In the genomic region with DNA sequence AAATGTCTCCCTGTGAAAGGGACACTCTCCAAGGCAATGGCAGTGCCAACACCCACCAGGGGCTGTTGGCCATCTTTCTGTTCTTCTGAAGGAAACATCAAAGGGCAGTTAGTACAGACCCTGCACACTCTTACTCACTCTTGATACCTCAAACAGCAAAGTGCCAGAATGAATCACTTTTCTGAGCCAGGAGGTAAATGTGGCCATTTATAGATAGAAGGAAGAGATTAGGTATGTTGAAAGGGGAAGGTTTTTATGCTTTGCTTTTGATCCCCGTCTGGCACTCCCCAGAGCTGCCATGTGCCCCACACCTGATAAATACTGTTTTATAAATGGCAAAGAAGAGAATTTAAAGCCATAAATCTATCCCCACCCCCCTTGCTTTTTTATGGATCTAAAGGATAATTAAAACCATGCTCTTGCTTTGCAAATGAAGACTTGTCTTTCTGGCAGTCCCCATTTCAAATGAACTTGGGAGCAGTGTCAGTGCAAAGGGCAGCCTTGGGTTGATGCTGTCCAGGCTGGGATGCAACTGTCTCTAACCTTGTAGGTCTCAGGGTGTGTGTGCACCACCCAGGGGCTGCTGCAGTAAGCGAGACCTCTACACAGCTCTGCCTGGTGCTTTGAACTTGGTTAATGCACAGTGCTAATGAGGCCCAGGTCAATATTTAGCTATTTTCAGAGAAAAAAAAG, we compare ENCODE assay signal across 12 cellular contexts.
A peak's percentile ranks its signal among the peaks of the same experiment; 100 is the strongest.
DNase-seq lines count a peak whose midpoint lies in the region; ATAC-seq, FAIRE-seq and TF ChIP-seq lines count a peak whose summit lies in the region.
"Had no signal": no experiment of that assay in that cellular context is flagged by ENCODE, and none has a peak within 500 bp of the region (broad histone marks: within the 10 kb centered on the region; RNA-seq: fewer than 3 reads in every experiment).

No MANE protein-coding gene starts in this region.

- CTCF ChIA-PET in naive thymus-derived CD4-positive, alpha-beta T cell (lab: Charles Lee), result interaction anchor here (1.2 kb wide), 2 partner anchors 31 to 56 kb away, joined by 3 read pairs; no protein-coding TSS in a partner anchor
- CTCF ChIA-PET in HepG2 (lab: Yijun Ruan, JAX; ENCODE audit: low intra/inter-chr PET ratio, low total read pairs), result no interaction called here

- no TSS peak for BruUV-seq in HepG2 (replicated peaks; lab: Mats Ljungman, UMichigan)

- in situ Hi-C loops in HepG2 (cut with HindIII; ENCODE audit: extremely low pct_ligation_motif_present, low pct_unique_long_range_greater_than_20kb), result no loop called here

- H3K9ac ChIP-seq in OCI-LY3 (ENCODE audit: low read length) (no peak overlapping the region), HepG2 (ENCODE audit: insufficient read depth, low read depth, low read length) (no peak overlapping the region)

- H3K4me1 Mint-ChIP-seq in CD4-positive, CD25-positive, alpha-beta regulatory T cell, result peaks cover 11 to 25% (median 18%) of the 10 kb centered on the region in 4 donors
- peaks cover 44% of the 10 kb centered on the region for H3K4me1 Mint-ChIP-seq in activated T-cell treated with anti-CD3 and anti-CD28 coated beads, Interleukin-2, amount 50 U/mL, for 72 hours (ENCODE audit: low read depth)
- H3K4me1 Mint-ChIP-seq in naive thymus-derived CD4-positive, alpha-beta T cell, result peaks cover 4 to 62% (median 46%) of the 10 kb centered on the region in 7 donors
- H3K4me1 Mint-ChIP-seq: nephron progenitor cell had no signal

- H3K27ac ChIP-seq in CD4-positive, CD25-positive, alpha-beta regulatory T cell (ENCODE audit: insufficient read depth, low read length, poor library complexity, severe bottlenecking), result no peak overlapping the region
- H3K27ac ChIP-seq in OCI-LY3 (ENCODE audit: low read length) (no peak overlapping the region), HepG2 (ENCODE audit: extremely low read length, insufficient read depth, low read length) (no peak overlapping the region), ascending aorta (no peak overlapping the region)
- H3K27ac ChIP-seq in naive thymus-derived CD4-positive, alpha-beta T cell (ENCODE audit: low read depth, low read length), result no peak overlapping the region

- no peaks in the 10 kb centered on the region for H3K36me3 ChIP-seq in CD4-positive, CD25-positive, alpha-beta regulatory T cell (ENCODE audit: control insufficient read depth, insufficient read depth, low read length)
- H3K36me3 ChIP-seq in OCI-LY3 (replicated peaks; ENCODE audit: low read depth, low read length), result no peaks in the 10 kb centered on the region
- no peaks in the 10 kb centered on the region for H3K36me3 ChIP-seq in naive thymus-derived CD4-positive, alpha-beta T cell (ENCODE audit: control insufficient read depth in 2 of 3, insufficient read depth in 3 of 3, low read length in 3 of 3)
- H3K36me3 ChIP-seq in HepG2 (replicated peaks in 1 of 2; ENCODE audit: control insufficient read depth in 1 of 2, insufficient read depth in 2 of 2, low read length in 2 of 2), result no peaks in the 10 kb centered on the region
- no peaks in the 10 kb centered on the region for H3K36me3 ChIP-seq in ascending aorta

- H3K4me1 ChIP-seq in CD4-positive, CD25-positive, alpha-beta regulatory T cell (ENCODE audit: control insufficient read depth, insufficient read depth, low read length, poor library complexity, severe bottlenecking), result peaks cover 7% of the 10 kb centered on the region
- H3K4me1 ChIP-seq in OCI-LY3 (ENCODE audit: low read length), result peaks cover 7% of the 10 kb centered on the region; the same call in 1 of the 2 replicates
- peaks cover 0 to 18% of the 10 kb centered on the region in 2 donors for H3K4me1 ChIP-seq in naive thymus-derived CD4-positive, alpha-beta T cell (ENCODE audit: control insufficient read depth in 2 of 2, insufficient read depth in 2 of 2, low read length in 2 of 2)
- no peaks in the 10 kb centered on the region for H3K4me1 ChIP-seq in HepG2 (ENCODE audit: insufficient read depth, low read length)
- H3K4me1 ChIP-seq in ascending aorta, result no peaks in the 10 kb centered on the region

- intact Hi-C loops in naive thymus-derived CD4-positive, alpha-beta T cell (cut with micrococcal nuclease), result loop anchor here in 1 of 2 donors (5.0 kb wide), 1 partner anchor 37 kb away; no protein-coding TSS in a partner anchor
- intact Hi-C loops in HepG2 (cut with micrococcal nuclease; ENCODE audit: unreplicated experiment), result no loop called here
- intact Hi-C loops in ascending aorta (cut with DNase I), result no loop called here

- no peaks in the 10 kb centered on the region for H3K27me3 Mint-ChIP-seq in CD4-positive, CD25-positive, alpha-beta regulatory T cell
- no peaks in the 10 kb centered on the region for H3K27me3 Mint-ChIP-seq in activated T-cell treated with anti-CD3 and anti-CD28 coated beads, Interleukin-2, amount 50 U/mL, for 72 hours (ENCODE audit: low read depth)
- H3K27me3 Mint-ChIP-seq in naive thymus-derived CD4-positive, alpha-beta T cell, result no peaks in the 10 kb centered on the region

- H3K9me3 Mint-ChIP-seq in CD4-positive, CD25-positive, alpha-beta regulatory T cell, result peaks cover 1 to 15% (median 3%) of the 10 kb centered on the region in 7 donors
- H3K9me3 Mint-ChIP-seq in activated T-cell treated with anti-CD3 and anti-CD28 coated beads, Interleukin-2, amount 50 U/mL, for 72 hours, result peaks cover 14 to 17% of the 10 kb centered on the region in 2 donors
- H3K9me3 Mint-ChIP-seq in naive thymus-derived CD4-positive, alpha-beta T cell, result peaks cover 2 to 23% (median 6%) of the 10 kb centered on the region in 11 donors

- H3K79me2 ChIP-seq in OCI-LY3 (ENCODE audit: low read length), result no peaks in the 10 kb centered on the region
- H3K79me2 ChIP-seq in HepG2 (ENCODE audit: insufficient read depth, low read length), result no peaks in the 10 kb centered on the region

- H3K4me2 ChIP-seq in OCI-LY3 (ENCODE audit: low read length), result no peak overlapping the region
- no peak overlapping the region for H3K4me2 ChIP-seq in HepG2 (ENCODE audit: low read depth, low read length)

- no peak for TF ChIP-seq RAD21 in HepG2 (CRISPR knock-in tag; IDR thresholded peaks at IDR 0.05)

- H4K20me1 ChIP-seq in OCI-LY3 (ENCODE audit: insufficient read depth, low read length) (no peaks in the 10 kb centered on the region), HepG2 (ENCODE audit: insufficient read depth, low read length) (no peaks in the 10 kb centered on the region)

- H3K27ac Mint-ChIP-seq in CD4-positive, CD25-positive, alpha-beta regulatory T cell, result peak overlapping the region; percentile 45 to 81 (median 61)
- peak overlapping the region; percentile 53 for H3K27ac Mint-ChIP-seq in activated T-cell treated with anti-CD3 and anti-CD28 coated beads, Interleukin-2, amount 50 U/mL, for 72 hours
- H3K27ac Mint-ChIP-seq in naive thymus-derived CD4-positive, alpha-beta T cell, result peak overlapping the region in 7 of 9 donors; percentile 10 to 79 (median 23)
- H3K27ac Mint-ChIP-seq: nephron progenitor cell had no signal

- H2AFZ ChIP-seq in OCI-LY3 (ENCODE audit: low read depth, low read length) (0 out of 2 replicates have a peak overlapping the region, but pooled peaks have one; percentile 4), HepG2 (ENCODE audit: low read length) (no peak overlapping the region)

- TF ChIP-seq POLR2A in HepG2 (IDR thresholded peaks at IDR 0.05; ENCODE audit: insufficient read depth in 1 of 2, low read depth in 2 of 2, low read length in 2 of 2), result no peak

- TF ChIP-seq EP300 in HepG2 (IDR thresholded peaks at IDR 0.05; ENCODE audit: low read depth in 2 of 2, low read length in 2 of 2), result no peak
- TF ChIP-seq EP300 in HepG2 (CRISPR knock-in tag; IDR thresholded peaks at IDR 0.05; ENCODE audit: borderline replicate concordance), result no peak

- peaks cover 3 to 6% of the 10 kb centered on the region in 2 experiments for H3K9me3 ChIP-seq in CD4-positive, CD25-positive, alpha-beta regulatory T cell (ENCODE audit: control insufficient read depth in 2 of 2, low read length in 2 of 2)
- H3K9me3 ChIP-seq in OCI-LY3 (ENCODE audit: insufficient read depth, low read length), result peaks cover 13% of the 10 kb centered on the region; the same call in 1 of the 2 replicates
- peaks cover 0 to 4% (median 0%) of the 10 kb centered on the region in 3 experiments for H3K9me3 ChIP-seq in naive thymus-derived CD4-positive, alpha-beta T cell (ENCODE audit: control insufficient read depth in 2 of 3, low read length in 3 of 3)
- H3K9me3 ChIP-seq in HepG2 (ENCODE audit: low read length), result peaks cover 13% of the 10 kb centered on the region; the same call in 1 of the 2 replicates
- H3K9me3 ChIP-seq in ascending aorta, result peaks cover 0 to 9% of the 10 kb centered on the region in 2 donors

- peak in 2 of 3 donors; percentile 11 to 61 for DNase-seq in CD4-positive, CD25-positive, alpha-beta regulatory T cell
- DNase-seq in activated T-cell treated with anti-CD3 and anti-CD28 coated beads, Interleukin-2, amount 50 U/mL, for 72 hours, result peak; percentile 54 to 62
- peak in 7 of 9 donors; percentile 2 to 32 (median 25) for DNase-seq in naive thymus-derived CD4-positive, alpha-beta T cell
- no peak for DNase-seq in GM19240 (ENCODE audit: insufficient read length, low spot score)
- no peak for DNase-seq in HepG2 (ENCODE audit: low spot score)
- no peak for DNase-seq in ascending aorta (ENCODE audit: low spot score in 2 of 2)
- DNase-seq: KG1, NCI-H2029, nephron progenitor cell had no signal

- no peaks in the 10 kb centered on the region for H3K27me3 ChIP-seq in CD4-positive, CD25-positive, alpha-beta regulatory T cell (ENCODE audit: control insufficient read depth, insufficient read depth, low read length)
- H3K27me3 ChIP-seq in OCI-LY3 (ENCODE audit: low read depth, low read length) (no peaks in the 10 kb centered on the region), HepG2 (ENCODE audit: control insufficient read depth in 1 of 2, insufficient read depth in 2 of 2, low read length in 2 of 2) (no peaks in the 10 kb centered on the region), ascending aorta (no peaks in the 10 kb centered on the region)
- H3K27me3 ChIP-seq in naive thymus-derived CD4-positive, alpha-beta T cell (ENCODE audit: control insufficient read depth in 2 of 2, insufficient read depth in 2 of 2, low read length in 2 of 2), result no peaks in the 10 kb centered on the region

- POLR2A ChIA-PET in naive thymus-derived CD4-positive, alpha-beta T cell (lab: Charles Lee), result interaction anchor here (0.5 to 1.0 kb wide), 2 partner anchors 95 to 185 kb away, joined by 3 to 4 read pairs; no protein-coding TSS in a partner anchor
- POLR2A ChIA-PET in HepG2 (lab: Yijun Ruan, JAX), result no interaction called here

- H3K4me3 ChIP-seq in CD4-positive, CD25-positive, alpha-beta regulatory T cell (ENCODE audit: low read depth, low read length), result no peak overlapping the region
- H3K4me3 ChIP-seq in OCI-LY3 (ENCODE audit: low read length), result no peak overlapping the region
- H3K4me3 ChIP-seq in naive thymus-derived CD4-positive, alpha-beta T cell (ENCODE audit: low read length), result no peak overlapping the region
- no peak overlapping the region for H3K4me3 ChIP-seq in HepG2 (replicated peaks in 1 of 3; ENCODE audit: insufficient read depth in 1 of 3, low read depth in 2 of 3, low read length in 3 of 3)
- H3K4me3 ChIP-seq in ascending aorta, result no peak overlapping the region

- peak; percentile 91 for ATAC-seq in CD4-positive, CD25-positive, alpha-beta regulatory T cell (ENCODE audit: low read depth in 2 of 2)
- ATAC-seq in activated T-cell treated with anti-CD3 and anti-CD28 coated beads, Interleukin-2, amount 50 U/mL, for 72 hours (replicated peaks in 1 of 2), result peak; percentile 99
- ATAC-seq in naive thymus-derived CD4-positive, alpha-beta T cell, result peak; percentile 80
- no peak for ATAC-seq in HepG2
- ATAC-seq in HG02981 (IDR thresholded peaks at IDR 0.05; ENCODE audit: unreplicated experiment), result no peak

- TF ChIP-seq CTCF in OCI-LY3 (IDR thresholded peaks at IDR 0.05; ENCODE audit: low read depth, low read length) (no peak), HepG2 (CRISPR knock-in tag; IDR thresholded peaks at IDR 0.05) (no peak), ascending aorta (IDR thresholded peaks at IDR 0.05) (no peak)

- WGBS in HepG2 (ENCODE audit: low lambda C conversion rate), result 0% methylated on average over 2 of the region's 2 CpGs

- no peak overlapping the region for H3K4me3 Mint-ChIP-seq in CD4-positive, CD25-positive, alpha-beta regulatory T cell
- H3K4me3 Mint-ChIP-seq in activated T-cell treated with anti-CD3 and anti-CD28 coated beads, Interleukin-2, amount 50 U/mL, for 72 hours, result peak overlapping the region; percentile 30 to 68
- H3K4me3 Mint-ChIP-seq in naive thymus-derived CD4-positive, alpha-beta T cell, result peak overlapping the region in 6 of 10 donors; percentile 10 to 39 (median 14)
- H3K4me3 Mint-ChIP-seq: nephron progenitor cell had no signal

- no peak for FAIRE-seq in HepG2 (lab: Jason Lieb, UNC)
- FAIRE-seq: GM18507 had no signal

- H3K36me3 Mint-ChIP-seq in CD4-positive, CD25-positive, alpha-beta regulatory T cell, result no peaks in the 10 kb centered on the region
- peaks cover 19 to 29% of the 10 kb centered on the region in 2 donors for H3K36me3 Mint-ChIP-seq in activated T-cell treated with anti-CD3 and anti-CD28 coated beads, Interleukin-2, amount 50 U/mL, for 72 hours (ENCODE audit: insufficient read depth in 2 of 2)
- peaks cover 0 to 27% (median 3%) of the 10 kb centered on the region in 5 donors for H3K36me3 Mint-ChIP-seq in naive thymus-derived CD4-positive, alpha-beta T cell

Comparison
In these comparisons a context has a peak if more than half of its experiments do, and no peak if none do; other contexts are left out.
1. ATAC-seq: peak in CD4-positive, CD25-positive, alpha-beta regulatory T cell (2 of 2), activated T-cell treated with anti-CD3 and anti-CD28 coated beads, Interleukin-2, amount 50 U/mL, for 72 hours (2 of 2) and naive thymus-derived CD4-positive, alpha-beta T cell (single experiment); none in HepG2 (single experiment) and HG02981 (single experiment).
2. DNase-seq: peak in CD4-positive, CD25-positive, alpha-beta regulatory T cell (2 of 3), activated T-cell treated with anti-CD3 and anti-CD28 coated beads, Interleukin-2, amount 50 U/mL, for 72 hours (2 of 2) and naive thymus-derived CD4-positive, alpha-beta T cell (7 of 9); none in GM19240 (single experiment), HepG2 (single experiment) and ascending aorta (0 of 2).
3. H3K4me3 Mint-ChIP-seq: peak in activated T-cell treated with anti-CD3 and anti-CD28 coated beads, Interleukin-2, amount 50 U/mL, for 72 hours (2 of 2) and naive thymus-derived CD4-positive, alpha-beta T cell (6 of 10); none in CD4-positive, CD25-positive, alpha-beta regulatory T cell (0 of 4).
4. Peak in every context shown above with its lines, with median percentiles within 50 percentile points of each other: H3K27ac Mint-ChIP-seq.